In the genomic region with DNA sequence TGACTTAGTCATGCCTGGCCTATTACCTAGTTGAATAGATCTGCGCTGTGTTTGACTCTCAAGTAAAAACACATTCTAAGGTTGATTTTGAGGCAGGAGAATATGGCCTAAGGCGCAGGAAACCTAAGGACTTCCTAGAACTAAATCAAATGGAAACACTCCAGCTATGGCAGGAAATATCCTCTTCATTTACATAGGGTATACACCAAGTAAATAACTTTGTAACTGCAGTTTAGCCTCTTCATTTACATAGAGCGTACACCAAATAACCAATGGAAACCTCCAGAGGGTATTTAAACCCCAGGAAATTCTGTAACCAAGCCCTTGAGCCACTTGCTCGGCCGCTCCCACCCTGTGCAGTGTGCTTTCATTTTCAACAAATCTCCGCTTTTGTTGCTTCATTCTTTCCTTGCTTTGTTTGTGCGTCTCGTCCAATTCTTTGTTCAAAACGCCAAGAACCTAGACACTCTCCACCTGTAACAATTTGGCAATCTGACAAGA, we compare ENCODE assay signal across 1 cellular context.
TF ChIP-seq lines count a peak whose summit lies in the region.

No MANE protein-coding gene starts in this region.

TF ChIP-seq in HCT116, 20 proteins besides CTCF, POLR2A, EP300 and RAD21 (continued from another document):
- TF ChIP-seq, protein P1, sequence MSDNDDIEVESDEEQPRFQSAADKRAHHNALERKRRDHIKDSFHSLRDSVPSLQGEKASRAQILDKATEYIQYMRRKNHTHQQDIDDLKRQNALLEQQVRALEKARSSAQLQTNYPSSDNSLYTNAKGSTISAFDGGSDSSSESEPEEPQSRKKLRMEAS (IDR thresholded peaks at IDR 0.05), result no peak
- TF ChIP-seq SIN3A (IDR thresholded peaks at IDR 0.05; ENCODE audit: low read depth), result 0 out of 2 replicates have a peak, but pooled peaks have one; percentile 12
- no peak for TF ChIP-seq TCF7L2 (IDR thresholded peaks at IDR 0.05; ENCODE audit: borderline replicate concordance, extremely low read depth, insufficient read depth, insufficient read length)
TF ChIP-seq in HCT116: peak in this region for 1.
